11 cellular contexts compared by ENCODE assay signal in genomic region chr2:25159947-25160346, GRCh38. TPM values are rescaled to one million over a fixed set of nuclear protein-coding genes. Genes with fewer than 3 reads are reported as not detected.
DNase-seq lines count a peak whose midpoint lies in the region; ATAC-seq and TF ChIP-seq lines count a peak whose summit lies in the region.
"Had no signal": no experiment of that assay in that cellular context is flagged by ENCODE, and none has a peak within 500 bp of the region (broad histone marks: within the 10 kb centered on the region; RNA-seq: fewer than 3 reads in every experiment).

No MANE protein-coding gene starts in this region.

- DNase-seq in left ventricle myocardium inferior (no peak), right atrium auricular region (ENCODE audit: low spot score) (no peak), SJCRH30 (peak; percentile 72 to 74), foreskin melanocyte (peak; percentile 35), upper lobe of right lung (peak; percentile 51), KBM-7 (no peak), NCI-H345 treated with DMSO at 0.1 percent for 48 hours (lab: John Stamatoyannopoulos, UW; ENCODE audit: unreplicated experiment) (no peak)
- no peak for DNase-seq in activated effector memory CD4-positive, alpha-beta T cell treated with anti-CD3 and anti-CD28 coated beads, Interleukin-2, amount 50 U/mL, for 16 hours
- DNase-seq: anterior cingulate cortex, DMS79 treated with DMSO at 0.1 percent for 48 hours, NCI-H1436 treated with DMSO at 0.1 percent for 48 hours had no signal

- H3K4me3 ChIP-seq in left ventricle myocardium inferior (peak overlapping the region; percentile 73), right atrium auricular region (no peak overlapping the region), SJCRH30 (no peak overlapping the region), upper lobe of right lung (no peak overlapping the region)

- in situ Hi-C loops in KBM-7 (cut with MboI; ENCODE audit: low pct_unique_long_range_greater_than_20kb, low sequenced_read_pairs) = no loop called here

- H3K9me3 ChIP-seq in left ventricle myocardium inferior (replicated peaks) (no peaks in the 10 kb centered on the region), right atrium auricular region (no peaks in the 10 kb centered on the region), SJCRH30 (replicated peaks) (no peaks in the 10 kb centered on the region), upper lobe of right lung (no peaks in the 10 kb centered on the region)

- H3K4me1 ChIP-seq in left ventricle myocardium inferior (peaks cover 13% of the 10 kb centered on the region), right atrium auricular region (no peaks in the 10 kb centered on the region), SJCRH30 (peaks cover 8% of the 10 kb centered on the region), upper lobe of right lung (no peaks in the 10 kb centered on the region)

- H3K27ac ChIP-seq in left ventricle myocardium inferior (replicated peaks) (no peak overlapping the region), right atrium auricular region (no peak overlapping the region), SJCRH30 (no peak overlapping the region), upper lobe of right lung (no peak overlapping the region)

- H3K27me3 ChIP-seq in left ventricle myocardium inferior (ENCODE audit: low read depth) = peaks cover 32% of the 10 kb centered on the region
- no peaks in the 10 kb centered on the region for H3K27me3 ChIP-seq in right atrium auricular region
- 0 out of 2 replicates have a peak, but pooled peaks cover 4% of the 10 kb centered on the region for H3K27me3 ChIP-seq in SJCRH30
- H3K27me3 ChIP-seq in upper lobe of right lung = no peaks in the 10 kb centered on the region

- no peaks in the 10 kb centered on the region for H3K36me3 ChIP-seq in left ventricle myocardium inferior
- H3K36me3 ChIP-seq in right atrium auricular region = no peaks in the 10 kb centered on the region
- no peaks in the 10 kb centered on the region for H3K36me3 ChIP-seq in SJCRH30
- H3K36me3 ChIP-seq in upper lobe of right lung = no peaks in the 10 kb centered on the region

- intact Hi-C loops in left ventricle myocardium inferior (cut with micrococcal nuclease) = no loop called here
- intact Hi-C loops in upper lobe of right lung (cut with DNase I) = no loop called here

- TF ChIP-seq CTCF in left ventricle myocardium inferior (IDR thresholded peaks at IDR 0.05; ENCODE audit: borderline replicate concordance) (no peak), right atrium auricular region (IDR thresholded peaks at IDR 0.05) (no peak), upper lobe of right lung (IDR thresholded peaks at IDR 0.05) (no peak)

- no peak for ATAC-seq in upper lobe of right lung

RNA-seq across cellular contexts. Expression of gene POMC, which starts 8.4 kb away (rescaled TPM):
- total RNA-seq in left ventricle myocardium inferior (7.5 TPM), right atrium auricular region (10 to 100 TPM in 1 of 2 donors, 1 to 10 TPM in 1; 9.0 to 12.6 TPM), upper lobe of right lung (3.3 TPM)
- total RNA-seq in SJCRH30 (2014; rRNA removed; shearing (Covaris generic)) = not detected in 2 replicates

Comparison
In these comparisons a context has a peak if more than half of its experiments do, and no peak if none do; other contexts are left out.
1. DNase-seq: peak in SJCRH30 (2 of 2), foreskin melanocyte (single experiment) and upper lobe of right lung (single experiment); none in left ventricle myocardium inferior (single experiment), right atrium auricular region (single experiment), KBM-7 (single experiment), NCI-H345 treated with DMSO at 0.1 percent for 48 hours (single experiment) and activated effector memory CD4-positive, alpha-beta T cell treated with anti-CD3 and anti-CD28 coated beads, Interleukin-2, amount 50 U/mL, for 16 hours (single experiment).